Comparison of ENCODE assay signal across 28 cellular contexts in genomic region chr10:113569576-113569975, GRCh38. TPM values are rescaled to one million over a fixed set of nuclear protein-coding genes. Genes with fewer than 3 reads are reported as not detected.
"Had no signal": no experiment of that assay in that cellular context is flagged by ENCODE, and none has a peak within 500 bp of the region (broad histone marks: within the 10 kb centered on the region; RNA-seq: fewer than 3 reads in every experiment).

No MANE protein-coding gene starts in this region.

- H3K4me3 ChIP-seq: lung, testis, uterus had no signal

- H3K4me1 ChIP-seq: parathyroid adenoma, testis, uterus had no signal

- H3K9me3 ChIP-seq: testis, uterus had no signal

- H3K27me3 ChIP-seq: testis, uterus had no signal

- H3K27ac ChIP-seq: parathyroid adenoma, testis, uterus had no signal

- H3K9ac ChIP-seq: parathyroid adenoma had no signal

- DNase-seq: activated B cell treated with CpG ODN at 0.5 μM for 24 hours; activated CD4-positive, alpha-beta T cell treated with anti-CD3 and anti-CD28 coated beads for 4 hours; activated CD4-positive, alpha-beta T cell treated with anti-CD3 and anti-CD28 coated beads, Interleukin-2, amount 50 U/mL, for 48 hours; activated CD8-positive, alpha-beta memory T cell treated with anti-CD3 and anti-CD28 coated beads, Interleukin-2, amount 50 U/mL, for 48 hours; activated naive CD4-positive, alpha-beta T cell treated with anti-CD3 and anti-CD28 coated beads for 36 hours; activated T-cell treated with anti-CD3 and anti-CD28 coated beads, Interleukin-2, amount 50 U/mL, for 4 hours; caudate nucleus; effector memory CD8-positive, alpha-beta T cell; foreskin melanocyte; islet precursor cell; left colon; nucleus accumbens; stimulated activated CD4-positive, alpha-beta T cell treated with anti-CD3 and anti-CD28 coated beads, Interleukin-2, amount 100 ng/mL, for 48 hours; stimulated activated CD8-positive, alpha-beta memory T cell treated with anti-CD3 and anti-CD28 coated beads, Interleukin-4, amount 100 ng/mL, for 48 hours; stimulated activated naive B cell treated with anti-CD40 and anti-IgM and Interleukin-4, amounts not matched to agents 10 μg/mL and 1 μg/mL and 100 μg/mL, for 72 hours; T1000; testis; trophoblast cell; uterus had no signal

- ATAC-seq: activated T-cell treated with anti-CD3 and anti-CD28 coated beads, Interleukin-2, amount 50 U/mL, for 4 hours; effector memory CD8-positive, alpha-beta T cell; esophagus mucosa; left colon; natural killer cell treated with Interleukin-12 subunit alpha and Interleukin-12 subunit beta and Interleukin-15 and Interleukin-18, amount 100 ng/mL, for 72 hours; sciatic nerve; stimulated activated naive B cell treated with anti-CD40 and anti-IgM and Interleukin-4, amounts not matched to agents 10 μg/mL and 1 μg/mL and 100 μg/mL, for 72 hours had no signal

- H3K36me3 ChIP-seq: uterus had no signal

- H2AFZ ChIP-seq: parathyroid adenoma had no signal

RNA-seq across cellular contexts. Expression of gene HABP2, which starts 16.7 kb away (rescaled TPM):
- total RNA-seq: activated B cell treated with CpG ODN at 0.5 μM for 24 hours; activated CD8-positive, alpha-beta memory T cell treated with anti-CD3 and anti-CD28 coated beads for 36 hours; activated naive CD4-positive, alpha-beta T cell treated with anti-CD3 and anti-CD28 coated beads for 36 hours; dermis microvascular lymphatic vessel endothelial cell; endothelial cell of umbilical vein; left colon; mesothelial cell of epicardium; natural killer cell treated with Interleukin-12 subunit alpha and Interleukin-12 subunit beta and Interleukin-15 and Interleukin-18, amount 100 ng/mL, for 72 hours; sciatic nerve had no signal
